25 cellular contexts compared by ENCODE assay signal in genomic region chr4:123891901-123892300, GRCh38.
DNase-seq lines count a peak whose midpoint lies in the region; ATAC-seq, FAIRE-seq and TF ChIP-seq lines count a peak whose summit lies in the region.
"Had no signal": no experiment of that assay in that cellular context is flagged by ENCODE, and none has a peak within 500 bp of the region (broad histone marks: within the 10 kb centered on the region; RNA-seq: fewer than 3 reads in every experiment).

No MANE protein-coding gene starts in this region.

- H3K4ac ChIP-seq in mesenchymal stem cell (ENCODE audit: low read depth in 1 of 2, low read length in 2 of 2): no peak overlapping the region

- H3K9ac ChIP-seq in endothelial cell of umbilical vein (replicated peaks; ENCODE audit: extremely low read depth, insufficient read depth, low read length): no peak overlapping the region
- no peak overlapping the region for H3K9ac ChIP-seq in mesenchymal stem cell (ENCODE audit: low read length)
- H3K9ac ChIP-seq: GM23248 had no signal

- no peak overlapping the region for H3K23ac ChIP-seq in mesenchymal stem cell (ENCODE audit: low read length in 2 of 2)

- H2BK15ac ChIP-seq in mesenchymal stem cell (ENCODE audit: low read depth, poor library complexity, severe bottlenecking): no peak overlapping the region

- no peak overlapping the region for H2BK120ac ChIP-seq in mesenchymal stem cell (ENCODE audit: low read depth, low read length)

- POLR2A ChIA-PET in endothelial cell of umbilical vein (lab: Charles Lee): no interaction called here

- ATAC-seq in esophagus mucosa: no peak
- ATAC-seq: CD8-positive, alpha-beta T cell; Panc1 had no signal

- no peak overlapping the region for H2BK12ac ChIP-seq in mesenchymal stem cell (ENCODE audit: low read length in 2 of 2)

- H2AFZ ChIP-seq in endothelial cell of umbilical vein (ENCODE audit: low read depth, low read length) (no peak overlapping the region), mesenchymal stem cell (ENCODE audit: low read depth, low read length) (no peak overlapping the region)
- H2AFZ ChIP-seq: GM23248 had no signal

- 84% methylated on average over 2 of the region's 3 CpGs for WGBS in mesenchymal stem cell

- TF ChIP-seq CTCF in endothelial cell of umbilical vein (IDR thresholded peaks at IDR 0.05; ENCODE audit: extremely low read depth in 1 of 2, insufficient read depth in 1 of 2, low read depth in 1 of 2, low read length in 2 of 2): no peak

- BruUV-seq in endothelial cell of umbilical vein (replicated peaks; lab: Mats Ljungman, UMichigan): no TSS peak

- no peaks in the 10 kb centered on the region for H3K27me3 ChIP-seq in endothelial cell of umbilical vein (ENCODE audit: control insufficient read depth in 2 of 2, insufficient read depth in 2 of 2, low read length in 2 of 2)
- H3K27me3 ChIP-seq in mesenchymal stem cell (ENCODE audit: control insufficient read depth in 1 of 2, insufficient read depth in 1 of 2, low read length in 2 of 2): no peaks in the 10 kb centered on the region
- H3K27me3 ChIP-seq: MG63 had no signal

- H3K27ac ChIP-seq in endothelial cell of umbilical vein (ENCODE audit: insufficient read depth, low read depth, low read length): peak overlapping the region; percentile 96
- H3K27ac ChIP-seq in mesenchymal stem cell (ENCODE audit: low read length, poor library complexity, severe bottlenecking): peak overlapping the region; percentile 60
- H3K27ac ChIP-seq: 22Rv1, C4-2B, GM23248 had no signal

- no peaks in the 10 kb centered on the region for H3K9me1 ChIP-seq in endothelial cell of umbilical vein (replicated peaks; ENCODE audit: control insufficient read depth, extremely low read depth, insufficient read depth, low read length)

- peak overlapping the region; percentile 37 to 50 for H3K18ac ChIP-seq in mesenchymal stem cell (ENCODE audit: low read depth in 1 of 2, low read length in 2 of 2)

- H3K36me3 ChIP-seq in endothelial cell of umbilical vein (ENCODE audit: control insufficient read depth in 2 of 2, extremely low read depth in 1 of 2, insufficient read depth in 2 of 2, low read length in 2 of 2) (no peaks in the 10 kb centered on the region), mesenchymal stem cell (ENCODE audit: control insufficient read depth in 1 of 2, insufficient read depth in 2 of 2, low read depth in 1 of 2, low read length in 2 of 2) (no peaks in the 10 kb centered on the region)
- H3K36me3 ChIP-seq: MG63 had no signal

- H4K20me1 ChIP-seq in endothelial cell of umbilical vein (replicated peaks; ENCODE audit: control insufficient read depth, extremely low read depth, insufficient read depth, low read length): no peaks in the 10 kb centered on the region

- no peak overlapping the region for H2AK5ac ChIP-seq in mesenchymal stem cell (ENCODE audit: low read length, severe bottlenecking)

- intact Hi-C loops in endothelial cell of umbilical vein (cut with micrococcal nuclease): loop anchor here (2.0 to 5.0 kb wide), 3 partner anchors 119 to 495 kb away; partner anchors contain the start of gene SPRY1

- no peaks in the 10 kb centered on the region for H3K9me3 ChIP-seq in endothelial cell of umbilical vein (replicated peaks; ENCODE audit: control insufficient read depth, insufficient read depth, low read length)
- H3K9me3 ChIP-seq in mesenchymal stem cell (ENCODE audit: control insufficient read depth, low read length): no peaks in the 10 kb centered on the region
- H3K9me3 ChIP-seq: Caco-2, MG63 had no signal

- no peak overlapping the region for H3K14ac ChIP-seq in mesenchymal stem cell (ENCODE audit: low read length in 2 of 2)

- H3K4me2 ChIP-seq in endothelial cell of umbilical vein (ENCODE audit: insufficient read depth, low read length): peak overlapping the region; percentile 93
- H3K4me2 ChIP-seq in mesenchymal stem cell (ENCODE audit: low read length, poor library complexity, severe bottlenecking): no peak overlapping the region

- no peak overlapping the region for H2BK5ac ChIP-seq in mesenchymal stem cell (ENCODE audit: low read depth, low read length, poor library complexity, severe bottlenecking)

- H3K79me2 ChIP-seq in endothelial cell of umbilical vein (ENCODE audit: control insufficient read depth, insufficient read depth, low read length): no peaks in the 10 kb centered on the region

- dilution Hi-C loops in endothelial cell of umbilical vein (cut with MboI; ENCODE audit: extremely low pct_ligation_motif_present, low sequenced_read_pairs): no loop called here

- no peaks in the 10 kb centered on the region for H3K79me1 ChIP-seq in mesenchymal stem cell (replicated peaks; ENCODE audit: low read length, poor library complexity, severe bottlenecking)

- H3K4me3 ChIP-seq in endothelial cell of umbilical vein (replicated peaks in 1 of 3; ENCODE audit: insufficient read depth in 1 of 3, low read depth in 1 of 3, low read length in 3 of 3) (no peak overlapping the region), mesenchymal stem cell (ENCODE audit: insufficient read depth in 1 of 2, low read depth in 1 of 2, low read length in 2 of 2) (no peak overlapping the region)
- H3K4me3 ChIP-seq: GM23248, MG63 had no signal

- CTCF ChIA-PET in endothelial cell of umbilical vein (lab: Charles Lee): interaction anchor here (1.0 to 1.2 kb wide), 2 partner anchors 11 to 18 kb away, joined by 3 read pairs; no protein-coding TSS in a partner anchor

- H4K8ac ChIP-seq in mesenchymal stem cell (ENCODE audit: low read length): no peak overlapping the region

- peak; percentile 47 for DNase-seq in NCI-H748 treated with DMSO at 0.1 percent for 48 hours (lab: John Stamatoyannopoulos, UW)
- DNase-seq in NCI-H748 (lab: John Stamatoyannopoulos, UW; ENCODE audit: unreplicated experiment): no peak
- no peak for DNase-seq in endothelial cell of umbilical vein (ENCODE audit: low read depth, low spot score)
- DNase-seq in mesenchymal stem cell: peak; percentile 29
- peak; percentile 73 for DNase-seq in renal cortical epithelial cell (ENCODE audit: low read depth)
- DNase-seq in NCI-H128 (lab: John Stamatoyannopoulos, UW; ENCODE audit: unreplicated experiment): no peak
- DNase-seq in activated CD8-positive, alpha-beta memory T cell treated with anti-CD3 and anti-CD28 coated beads, Interleukin-2, amount 50 U/mL, for 4 hours: no peak
- DNase-seq: Caco-2; CD8-positive, alpha-beta T cell; H7; IMR-90; KG1; MG63; NCI-H1048; NCI-H1417 treated with DMSO at 0.1 percent for 48 hours; NCI-H1694 treated with DMSO at 0.1 percent for 48 hours; NCI-H2227 treated with DMSO at 0.1 percent for 48 hours; NCI-H526 treated with DMSO at 0.1 percent for 48 hours; SHP77 treated with DMSO at 0.1 percent for 48 hours had no signal

- FAIRE-seq in endothelial cell of umbilical vein (lab: Jason Lieb, UNC): no peak
- FAIRE-seq: G401.6 had no signal

- H4K91ac ChIP-seq in mesenchymal stem cell (ENCODE audit: low read length): peak overlapping the region; percentile 43

- H3K4me1 ChIP-seq in endothelial cell of umbilical vein (ENCODE audit: control insufficient read depth, extremely low read depth, insufficient read depth, low read length): peaks cover 57% of the 10 kb centered on the region
- H3K4me1 ChIP-seq in mesenchymal stem cell (ENCODE audit: control insufficient read depth, insufficient read depth, low read depth, low read length): peaks cover 2% of the 10 kb centered on the region
- H3K4me1 ChIP-seq: Caco-2 had no signal

- TF ChIP-seq POLR2A in endothelial cell of umbilical vein (IDR thresholded peaks at IDR 0.05; ENCODE audit: low read depth, low read length): no peak

TF ChIP-seq in endothelial cell of umbilical vein, 7 proteins besides CTCF, POLR2A, EP300 and RAD21:
- TF ChIP-seq EZH2 (IDR thresholded peaks at IDR 0.05; ENCODE audit: borderline replicate concordance, low read depth, low read length, severe bottlenecking) (no peak), GATA2 (IDR thresholded peaks at IDR 0.05; ENCODE audit: insufficient read depth, insufficient read length, low read depth, low read length) (no peak), MYC (IDR thresholded peaks at IDR 0.05; ENCODE audit: low read depth, low read length) (no peak), POLR2AphosphoS5 (IDR thresholded peaks at IDR 0.05; ENCODE audit: insufficient read depth, low read depth, low read length) (no peak)
- TF ChIP-seq, protein P1, sequence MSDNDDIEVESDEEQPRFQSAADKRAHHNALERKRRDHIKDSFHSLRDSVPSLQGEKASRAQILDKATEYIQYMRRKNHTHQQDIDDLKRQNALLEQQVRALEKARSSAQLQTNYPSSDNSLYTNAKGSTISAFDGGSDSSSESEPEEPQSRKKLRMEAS (IDR thresholded peaks at IDR 0.05; ENCODE audit: insufficient read depth, insufficient read length): no peak

Comparison
In these comparisons a context has a peak if more than half of its experiments do, and no peak if none do; other contexts are left out.
1. DNase-seq: peak in NCI-H748 treated with DMSO at 0.1 percent for 48 hours (single experiment), mesenchymal stem cell (single experiment) and renal cortical epithelial cell (single experiment); none in NCI-H748 (single experiment), endothelial cell of umbilical vein (single experiment), NCI-H128 (single experiment) and activated CD8-positive, alpha-beta memory T cell treated with anti-CD3 and anti-CD28 coated beads, Interleukin-2, amount 50 U/mL, for 4 hours (single experiment).